In the genomic region with DNA sequence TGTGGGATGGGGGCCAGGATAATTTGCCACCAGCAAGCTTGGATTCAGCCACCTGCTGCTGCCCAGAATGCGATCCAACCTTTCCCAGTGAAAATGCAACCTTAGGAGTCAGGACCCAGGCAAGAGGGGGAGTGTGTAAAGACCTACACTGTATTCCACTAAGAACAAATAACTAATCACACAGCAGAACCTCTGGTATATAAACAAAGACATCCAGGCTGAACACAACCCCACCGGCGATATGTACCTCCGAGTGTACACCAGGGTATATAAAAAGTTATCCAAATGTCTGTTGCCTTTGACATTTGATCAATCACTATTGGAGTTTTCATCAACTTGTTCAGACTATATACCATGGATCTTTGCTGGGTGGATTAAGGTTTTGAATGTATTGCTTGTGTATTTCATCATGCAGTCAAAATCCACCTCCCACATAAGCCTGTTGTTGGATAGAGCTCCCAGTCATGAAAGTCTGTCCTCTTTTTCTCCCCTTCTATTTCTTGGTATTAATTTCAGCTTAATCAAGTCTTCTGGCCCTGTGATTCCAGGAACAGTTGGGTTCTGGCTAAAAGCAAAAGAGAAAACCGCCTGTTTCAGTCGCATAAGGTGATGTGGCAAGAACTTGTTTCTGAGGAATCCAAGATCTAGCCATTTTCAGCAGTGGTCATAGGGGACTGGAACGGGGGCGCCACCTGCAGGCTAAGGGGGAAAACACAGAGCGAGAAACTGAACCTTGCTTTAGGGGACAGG, we compare ENCODE assay signal across 8 cellular contexts.
DNase-seq lines count a peak whose midpoint lies in the region; ATAC-seq and TF ChIP-seq lines count a peak whose summit lies in the region.

No MANE protein-coding gene starts in this region.

- no peak for TF ChIP-seq POLR2A in GM18505 (IDR thresholded peaks at IDR 0.05; ENCODE audit: borderline replicate concordance, extremely low read depth, insufficient read depth, insufficient read length)
- TF ChIP-seq POLR2A in erythroblast (IDR thresholded peaks at IDR 0.05; ENCODE audit: low read length) = no peak

- H3K9me3 Mint-ChIP-seq in naive thymus-derived CD8-positive, alpha-beta T cell = no peaks in the 10 kb centered on the region

- peak; percentile 72 for ATAC-seq in GM18505 (IDR thresholded peaks at IDR 0.05; ENCODE audit: unreplicated experiment)
- peak; percentile 75 to 77 for ATAC-seq in naive thymus-derived CD8-positive, alpha-beta T cell

- POLR2A ChIA-PET in naive thymus-derived CD8-positive, alpha-beta T cell (lab: Charles Lee) = no interaction called here

- DNase-seq in 8988T (peak; percentile 29), HuH-7 (ENCODE audit: low spot score) (peak; percentile 61), OCI-M1 (lab: John Stamatoyannopoulos, UW) (peak; percentile 95), activated T-cell treated with anti-CD3 and anti-CD28 coated beads for 24 hours (ENCODE audit: low read depth) (peak; percentile 69), erythroblast (lab: John Stamatoyannopoulos, UW) (peak; percentile 82 to 94)
- peak; percentile 28 to 81 (median 68) for DNase-seq in naive thymus-derived CD8-positive, alpha-beta T cell
- DNase-seq in stimulated activated CD8-positive, alpha-beta memory T cell treated with anti-CD3 and anti-CD28 coated beads, Interleukin-7, amount 100 ng/mL, for 48 hours (ENCODE audit: extremely low read depth in 1 of 2, low read depth in 1 of 2) = peak; percentile 64 to 76

- no peaks in the 10 kb centered on the region for H3K27me3 Mint-ChIP-seq in naive thymus-derived CD8-positive, alpha-beta T cell

- peak overlapping the region in 2 of 10 donors; percentile 8 to 18 for H3K27ac Mint-ChIP-seq in naive thymus-derived CD8-positive, alpha-beta T cell

- peaks cover 4 to 6% (median 5%) of the 10 kb centered on the region in 4 donors for H3K4me1 Mint-ChIP-seq in naive thymus-derived CD8-positive, alpha-beta T cell

- no peak overlapping the region for H3K4me3 Mint-ChIP-seq in naive thymus-derived CD8-positive, alpha-beta T cell

- no peaks in the 10 kb centered on the region for H3K36me3 Mint-ChIP-seq in naive thymus-derived CD8-positive, alpha-beta T cell

Comparison
In these comparisons a context has a peak if more than half of its experiments do, and no peak if none do; other contexts are left out.
1. Peak in every context shown above with its lines: DNase-seq and ATAC-seq.
2. DNase-seq: peak in every context shown above with its lines; median percentile 95 in OCI-M1; 88 in erythroblast; 70 in stimulated activated CD8-positive, alpha-beta memory T cell treated with anti-CD3 and anti-CD28 coated beads, Interleukin-7, amount 100 ng/mL, for 48 hours; 69 in activated T-cell treated with anti-CD3 and anti-CD28 coated beads for 24 hours; 68 in naive thymus-derived CD8-positive, alpha-beta T cell; 61 in HuH-7; 29 in 8988T.